Comparison of ENCODE assay signal across 22 cellular contexts in genomic region chr11:46397526-46397925, GRCh38. TPM values are rescaled to one million over a fixed set of nuclear protein-coding genes. Genes with fewer than 3 reads are reported as not detected.
A peak's percentile ranks its signal among the peaks of the same experiment; 100 is the strongest.
DNase-seq lines count a peak whose midpoint lies in the region; ATAC-seq, FAIRE-seq and TF ChIP-seq lines count a peak whose summit lies in the region.
"Had no signal": no experiment of that assay in that cellular context is flagged by ENCODE, and none has a peak within 500 bp of the region (broad histone marks: within the 10 kb centered on the region; RNA-seq: fewer than 3 reads in every experiment).

No MANE protein-coding gene starts in this region.

- intact Hi-C loops in Right ventricle myocardium superior (cut with DNase I): no loop called here
- intact Hi-C loops in left ventricle myocardium superior (cut with micrococcal nuclease): no loop called here

- no peak overlapping the region for H3K9ac ChIP-seq in neural cell (ENCODE audit: low read length)
- H3K9ac ChIP-seq: BLaER1, GM23248 had no signal

- no peaks in the 10 kb centered on the region for H3K9me2 ChIP-seq in neural cell (ENCODE audit: insufficient read depth, low read length)

- no peak for TF ChIP-seq EP300 in neural cell (conservative IDR thresholded peaks at IDR 0.05; ENCODE audit: poor library complexity, severe bottlenecking)

- no peak for TF ChIP-seq RAD21 in neural cell (conservative IDR thresholded peaks at IDR 0.05)

- no peak overlapping the region for H2AFZ ChIP-seq in neural cell (ENCODE audit: low read depth, low read length)
- H2AFZ ChIP-seq: GM23248 had no signal

- no peaks in the 10 kb centered on the region for H3K79me2 ChIP-seq in neural cell (replicated peaks; ENCODE audit: insufficient read depth, low read length)

- no peak overlapping the region for H3K4me3 ChIP-seq in H7 (ENCODE audit: insufficient read depth, low read depth, low read length)
- H3K4me3 ChIP-seq in neural cell (ENCODE audit: low read length): no peak overlapping the region
- H3K4me3 ChIP-seq in brain microvascular endothelial cell (ENCODE audit: low read depth, low read length): no peak overlapping the region
- H3K4me3 ChIP-seq: BLaER1, GM12878, GM23248, HAP-1 had no signal

- in situ Hi-C loops in brain microvascular endothelial cell (cut with HindIII; ENCODE audit: low pct_ligation_motif_present, low sequenced_read_pairs): no loop called here

- peak; percentile 33 for DNase-seq in Right ventricle myocardium superior
- DNase-seq in left ventricle myocardium superior: no peak
- peak; percentile 12 for DNase-seq in D721Med (ENCODE audit: insufficient read length, low spot score)
- peak; percentile 38 for DNase-seq in H7
- no peak for DNase-seq in AG08396 (ENCODE audit: low spot score)
- DNase-seq in brain microvascular endothelial cell: no peak
- DNase-seq in hypothalamus (lab: John Stamatoyannopoulos, UW): no peak
- DNase-seq: Caco-2; CD4-positive, CD25-positive, alpha-beta regulatory T cell; CD8-positive, alpha-beta T cell; DMS 273 treated with DMSO at 0.1 percent for 48 hours; DMS79; EL; GDM1; GM23248 had no signal

- H3K36me3 ChIP-seq in H7 (replicated peaks; ENCODE audit: control insufficient read depth, insufficient read depth, low read length) (peaks cover 6% of the 10 kb centered on the region), neural cell (ENCODE audit: insufficient read depth, low read length) (no peaks in the 10 kb centered on the region), brain microvascular endothelial cell (replicated peaks) (peaks cover 13% of the 10 kb centered on the region)
- H3K36me3 ChIP-seq: HAP-1 had no signal

- FAIRE-seq in D721Med (lab: Jason Lieb, UNC): no peak
- FAIRE-seq: GM12878, GM19239 had no signal

- H3K27ac ChIP-seq in neural cell (ENCODE audit: low read length): peak overlapping the region; percentile 49
- H3K27ac ChIP-seq in brain microvascular endothelial cell: no peak overlapping the region
- H3K27ac ChIP-seq: BLaER1, C4-2B, GM23248 had no signal

- TF ChIP-seq CTCF in D721Med (IDR thresholded peaks at IDR 0.05; ENCODE audit: insufficient read depth, missing control alignments) (no peak), neural cell (IDR thresholded peaks at IDR 0.05; ENCODE audit: poor library complexity, severe bottlenecking) (no peak), brain microvascular endothelial cell (IDR thresholded peaks at IDR 0.05; ENCODE audit: low read depth, low read length, missing control alignments) (no peak)

- H3K27me3 ChIP-seq in H7 (ENCODE audit: control insufficient read depth, insufficient read depth, low read length) (peaks cover 7% of the 10 kb centered on the region), neural cell (ENCODE audit: insufficient read depth, low read depth, low read length) (peaks cover 13% of the 10 kb centered on the region), brain microvascular endothelial cell (replicated peaks) (no peaks in the 10 kb centered on the region)

- no peak for ATAC-seq in Right ventricle myocardium superior (ENCODE audit: poor library complexity)
- ATAC-seq in left ventricle myocardium superior: no peak
- ATAC-seq: CD8-positive, alpha-beta T cell; GM12878 had no signal

- no peaks in the 10 kb centered on the region for H3K9me3 ChIP-seq in neural cell (ENCODE audit: low read length)
- H3K9me3 ChIP-seq: BLaER1, Caco-2, HAP-1 had no signal

- no peaks in the 10 kb centered on the region for H4K20me1 ChIP-seq in neural cell (ENCODE audit: insufficient read depth)

- no peaks in the 10 kb centered on the region for H3F3A ChIP-seq in neural cell (ENCODE audit: insufficient read depth, low read length, poor library complexity, severe bottlenecking)

- H3K4me2 ChIP-seq in neural cell (ENCODE audit: low read length): no peak overlapping the region
- H3K4me2 ChIP-seq: BLaER1 had no signal

TF ChIP-seq in neural cell, 6 proteins besides CTCF, POLR2A, EP300 and RAD21:
- no peak for TF ChIP-seq TAF1 (IDR thresholded peaks at IDR 0.05; ENCODE audit: low read depth)
- no peak for TF ChIP-seq MXI1 (conservative IDR thresholded peaks at IDR 0.05; ENCODE audit: poor library complexity, severe bottlenecking)
- TF ChIP-seq SMC3 (conservative IDR thresholded peaks at IDR 0.05; ENCODE audit: poor library complexity): no peak
- TF ChIP-seq POLR2AphosphoS5 (IDR thresholded peaks at IDR 0.05): no peak
- no peak for TF ChIP-seq REST (IDR thresholded peaks at IDR 0.05; ENCODE audit: borderline replicate concordance)
- TF ChIP-seq EZH2 (IDR thresholded peaks at IDR 0.05; ENCODE audit: borderline replicate concordance, insufficient read depth, low read length, poor library complexity, severe bottlenecking): no peak
TF ChIP-seq in neural cell: peak in this region for 0.

RNA-seq across cellular contexts. Expression of gene CHRM4, which starts 6.0 kb away (rescaled TPM):
- not detected for total RNA-seq in Right ventricle myocardium superior
- total RNA-seq in left ventricle myocardium superior: not detected
- total RNA-seq in H7 (2014; rRNA removed; shearing (Covaris generic)): 0.14 TPM in 1 of 2 replicates, not detected in the other
- 8.2 and 11.6 TPM in 2 replicates for polyA plus RNA-seq in neural cell
- polyA minus RNA-seq in neural cell: 18.4 and 24.1 TPM in 2 replicates
- total RNA-seq: A673, GM23248 had no signal
- polyA plus RNA-seq: GM23248 had no signal

RNA-seq across cellular contexts. Expression of gene MDK, which starts 16.1 kb away (rescaled TPM):
- 4.7 TPM for total RNA-seq in Right ventricle myocardium superior
- 5.7 TPM for total RNA-seq in left ventricle myocardium superior
- 672 and 771 TPM in 2 replicates for total RNA-seq in H7 (2014; rRNA removed; shearing (Covaris generic))
- 90.3 and 120 TPM in 2 replicates for polyA plus RNA-seq in neural cell
- polyA minus RNA-seq in neural cell: 34.3 and 38.1 TPM in 2 replicates
- polyA plus RNA-seq: CD4-positive, CD25-positive, alpha-beta regulatory T cell had no signal

RNA-seq across cellular contexts. Expression of gene DGKZ, which starts 50.3 kb away (rescaled TPM):
- total RNA-seq in Right ventricle myocardium superior (65.8 TPM), left ventricle myocardium superior (71.7 TPM)
- total RNA-seq in H7 (2014; rRNA removed; shearing (Covaris generic)): 80.8 and 109 TPM in 2 replicates
- 55.7 and 91.0 TPM in 2 replicates for polyA plus RNA-seq in neural cell
- polyA minus RNA-seq in neural cell: 62.5 and 66.7 TPM in 2 replicates

Comparison
In these comparisons a context has a peak if more than half of its experiments do, and no peak if none do; other contexts are left out.
1. DNase-seq: peak in Right ventricle myocardium superior (single experiment), D721Med (single experiment) and H7 (single experiment); none in left ventricle myocardium superior (single experiment), AG08396 (single experiment), brain microvascular endothelial cell (single experiment) and hypothalamus (0 of 51).
2. RNA of gene MDK, which starts 16.1 kb away (total RNA-seq): 672 to 771 TPM in H7; 5.7 TPM in left ventricle myocardium superior (single experiment) and 4.7 TPM in Right ventricle myocardium superior (single experiment); every median in the first group is over 100 times any median in the second.